ENCODE assay signal across 1 cellular context in genomic region chr20:16574656-16575355, GRCh38.
TF ChIP-seq lines count a peak whose summit lies in the region.

No MANE protein-coding gene starts in this region.

TF ChIP-seq in HepG2, 621 proteins besides CTCF, POLR2A, EP300 and RAD21 (continued from another document and continues in another):
- no peak; the same call in 1 of the 2 replicates for TF ChIP-seq ZNF605 (CRISPR knock-in tag; IDR thresholded peaks at IDR 0.05)
- TF ChIP-seq ZNF557 (CRISPR knock-in tag; IDR thresholded peaks at IDR 0.05), result no peak
- TF ChIP-seq ZBTB2 (CRISPR knock-in tag; IDR thresholded peaks at IDR 0.05; ENCODE audit: low read depth), result no peak
- TF ChIP-seq ZNF562 (CRISPR knock-in tag; IDR thresholded peaks at IDR 0.05; ENCODE audit: borderline replicate concordance), result no peak
- TF ChIP-seq SP4 (CRISPR knock-in tag; IDR thresholded peaks at IDR 0.05), result no peak
- peak; percentile 70 for TF ChIP-seq ISL2 (CRISPR knock-in tag; IDR thresholded peaks at IDR 0.05)
- TF ChIP-seq MTF2 (CRISPR knock-in tag; IDR thresholded peaks at IDR 0.05; ENCODE audit: borderline replicate concordance), result no peak; the same call in 1 of the 2 replicates
- no peak for TF ChIP-seq ZSCAN30 (CRISPR knock-in tag; IDR thresholded peaks at IDR 0.05)
- TF ChIP-seq ZBTB3 (CRISPR knock-in tag; IDR thresholded peaks at IDR 0.05; ENCODE audit: borderline replicate concordance, low read depth), result no peak
- TF ChIP-seq YY1 (IDR thresholded peaks at IDR 0.05; ENCODE audit: insufficient read depth, insufficient replicate concordance, low read depth, low read length), result peak; percentile 78
- peak; percentile 80 for TF ChIP-seq AGO1 (IDR thresholded peaks at IDR 0.05; ENCODE audit: low read depth, low read length, poor library complexity, severe bottlenecking)
- no peak for TF ChIP-seq FUBP1 (CRISPR knock-in tag; IDR thresholded peaks at IDR 0.05; ENCODE audit: borderline replicate concordance)
- no peak for TF ChIP-seq ATRX (CRISPR knock-in tag; IDR thresholded peaks at IDR 0.05; ENCODE audit: borderline replicate concordance)
- no peak for TF ChIP-seq JUND (CRISPR knock-in tag; IDR thresholded peaks at IDR 0.05)
- TF ChIP-seq RFXANK (CRISPR knock-in tag; IDR thresholded peaks at IDR 0.05), result no peak
- no peak for TF ChIP-seq MAFG (CRISPR knock-in tag; IDR thresholded peaks at IDR 0.05)
- peak; percentile 57; the same call in 1 of the 2 replicates for TF ChIP-seq FOXP4 (CRISPR knock-in tag; IDR thresholded peaks at IDR 0.05)
- TF ChIP-seq ZNF143 (CRISPR knock-in tag; IDR thresholded peaks at IDR 0.05), result peak; percentile 54
- no peak for TF ChIP-seq NR3C1 (CRISPR knock-in tag; IDR thresholded peaks at IDR 0.05)
- no peak for TF ChIP-seq HNRNPL (IDR thresholded peaks at IDR 0.05; ENCODE audit: low read depth, low read length)
- peak; percentile 94 for TF ChIP-seq ZNF629 (CRISPR knock-in tag; conservative IDR thresholded peaks at IDR 0.05)
- TF ChIP-seq ZNF75D (CRISPR knock-in tag; IDR thresholded peaks at IDR 0.05; ENCODE audit: borderline replicate concordance), result no peak
- TF ChIP-seq SKI (IDR thresholded peaks at IDR 0.05; ENCODE audit: partially characterized antibody), result peak; percentile 55
- peak; percentile 84 for TF ChIP-seq HNRNPLL (IDR thresholded peaks at IDR 0.05; ENCODE audit: low read depth, low read length, poor library complexity, severe bottlenecking)
- no peak for TF ChIP-seq ARNT (IDR thresholded peaks at IDR 0.05)
- TF ChIP-seq PLSCR1 (CRISPR knock-in tag; IDR thresholded peaks at IDR 0.05; ENCODE audit: borderline replicate concordance), result no peak
- TF ChIP-seq SRSF4 (IDR thresholded peaks at IDR 0.05; ENCODE audit: low read depth, low read length, poor library complexity, severe bottlenecking), result no peak
- TF ChIP-seq NBN (conservative IDR thresholded peaks at IDR 0.05), result no peak
- no peak for TF ChIP-seq ZNF260 (CRISPR knock-in tag; IDR thresholded peaks at IDR 0.05; ENCODE audit: borderline replicate concordance, low read depth)
- TF ChIP-seq ETV6 (CRISPR knock-in tag; conservative IDR thresholded peaks at IDR 0.05), result no peak
- TF ChIP-seq MTA3 (CRISPR knock-in tag; IDR thresholded peaks at IDR 0.05), result no peak
- TF ChIP-seq RBM39 (IDR thresholded peaks at IDR 0.05; ENCODE audit: low read depth, low read length, poor library complexity, severe bottlenecking), result no peak
- TF ChIP-seq CREB3 (CRISPR knock-in tag; IDR thresholded peaks at IDR 0.05), result peak; percentile 85; the same call in 1 of the 2 replicates
- no peak for TF ChIP-seq HMGA1 (CRISPR knock-in tag; conservative IDR thresholded peaks at IDR 0.05)
- no peak; the same call in 1 of the 2 replicates for TF ChIP-seq CBX5 (CRISPR knock-in tag; IDR thresholded peaks at IDR 0.05; ENCODE audit: borderline replicate concordance)
- peak; percentile 69 for TF ChIP-seq MTA1 (CRISPR knock-in tag; IDR thresholded peaks at IDR 0.05; ENCODE audit: borderline replicate concordance)
- TF ChIP-seq NPAS2 (CRISPR knock-in tag; IDR thresholded peaks at IDR 0.05; ENCODE audit: borderline replicate concordance), result no peak
- TF ChIP-seq ZNF777 (CRISPR knock-in tag; IDR thresholded peaks at IDR 0.05), result peak; percentile 57; the same call in 1 of the 2 replicates
- TF ChIP-seq SP5 (CRISPR knock-in tag; IDR thresholded peaks at IDR 0.05; ENCODE audit: borderline replicate concordance, low read depth), result peak; percentile 66
- peak; percentile 81; the same call in 1 of the 2 replicates for TF ChIP-seq SAFB2 (CRISPR knock-in tag; IDR thresholded peaks at IDR 0.05; ENCODE audit: borderline replicate concordance, low read depth)
- 0 out of 2 replicates have a peak, but pooled peaks have one; percentile 5 for TF ChIP-seq STAG1 (CRISPR knock-in tag; IDR thresholded peaks at IDR 0.05)
- TF ChIP-seq KDM1A (CRISPR knock-in tag; IDR thresholded peaks at IDR 0.05), result peak; percentile 98
- TF ChIP-seq DDIT3 (CRISPR knock-in tag; IDR thresholded peaks at IDR 0.05), result no peak
- no peak for TF ChIP-seq ZC3H4 (CRISPR knock-in tag; IDR thresholded peaks at IDR 0.05; ENCODE audit: borderline replicate concordance)
- 0 out of 2 replicates have a peak, but pooled peaks have one; percentile 53 for TF ChIP-seq STAT6 (CRISPR knock-in tag; IDR thresholded peaks at IDR 0.05; ENCODE audit: borderline replicate concordance)
- TF ChIP-seq ZC3H13 (CRISPR knock-in tag; IDR thresholded peaks at IDR 0.05), result peak; percentile 38; the same call in 1 of the 2 replicates
- TF ChIP-seq ATF7-NPFF (CRISPR knock-in tag; IDR thresholded peaks at IDR 0.05; ENCODE audit: low read depth), result no peak; the same call in 1 of the 2 replicates
- TF ChIP-seq TCF12 (IDR thresholded peaks at IDR 0.05), result no peak
- peak; percentile 89 for TF ChIP-seq TCF12 (CRISPR knock-in tag; IDR thresholded peaks at IDR 0.05)
- no peak for TF ChIP-seq ZNF10 (CRISPR knock-in tag; IDR thresholded peaks at IDR 0.05; ENCODE audit: borderline replicate concordance, low read depth)
- no peak for TF ChIP-seq REXO4 (CRISPR knock-in tag; IDR thresholded peaks at IDR 0.05; ENCODE audit: borderline replicate concordance)
- peak; percentile 92; the same call in 1 of the 2 replicates for TF ChIP-seq BRCA1 (CRISPR knock-in tag; IDR thresholded peaks at IDR 0.05)
- TF ChIP-seq AGO2 (optimal IDR thresholded peaks at IDR 0.05; ENCODE audit: low read depth, low read length), result peak; percentile 64
- peak; percentile 59; the same call in 1 of the 2 replicates for TF ChIP-seq KDM5A (IDR thresholded peaks at IDR 0.05; ENCODE audit: borderline replicate concordance, low read length)
- TF ChIP-seq ZNF776 (CRISPR knock-in tag; IDR thresholded peaks at IDR 0.05), result no peak
- TF ChIP-seq TIGD3 (CRISPR knock-in tag; IDR thresholded peaks at IDR 0.05; ENCODE audit: borderline replicate concordance), result peak; percentile 34; the same call in 1 of the 2 replicates
- peak; percentile 97 for TF ChIP-seq XRCC5 (optimal IDR thresholded peaks at IDR 0.05; ENCODE audit: low read length)
- no peak for TF ChIP-seq HNRNPK (IDR thresholded peaks at IDR 0.05; ENCODE audit: low read depth, low read length, poor library complexity, severe bottlenecking)
- TF ChIP-seq ZNF235 (CRISPR knock-in tag; IDR thresholded peaks at IDR 0.05; ENCODE audit: borderline replicate concordance), result 0 out of 2 replicates have a peak, but pooled peaks have one; percentile 75
- peak; percentile 86 for TF ChIP-seq MXD1 (CRISPR knock-in tag; IDR thresholded peaks at IDR 0.05)
- 0 out of 2 replicates have a peak, but pooled peaks have one; percentile 70 for TF ChIP-seq ZNF703 (CRISPR knock-in tag; IDR thresholded peaks at IDR 0.05; ENCODE audit: borderline replicate concordance)
